1 cellular context compared by ENCODE assay signal in the genomic region with DNA sequence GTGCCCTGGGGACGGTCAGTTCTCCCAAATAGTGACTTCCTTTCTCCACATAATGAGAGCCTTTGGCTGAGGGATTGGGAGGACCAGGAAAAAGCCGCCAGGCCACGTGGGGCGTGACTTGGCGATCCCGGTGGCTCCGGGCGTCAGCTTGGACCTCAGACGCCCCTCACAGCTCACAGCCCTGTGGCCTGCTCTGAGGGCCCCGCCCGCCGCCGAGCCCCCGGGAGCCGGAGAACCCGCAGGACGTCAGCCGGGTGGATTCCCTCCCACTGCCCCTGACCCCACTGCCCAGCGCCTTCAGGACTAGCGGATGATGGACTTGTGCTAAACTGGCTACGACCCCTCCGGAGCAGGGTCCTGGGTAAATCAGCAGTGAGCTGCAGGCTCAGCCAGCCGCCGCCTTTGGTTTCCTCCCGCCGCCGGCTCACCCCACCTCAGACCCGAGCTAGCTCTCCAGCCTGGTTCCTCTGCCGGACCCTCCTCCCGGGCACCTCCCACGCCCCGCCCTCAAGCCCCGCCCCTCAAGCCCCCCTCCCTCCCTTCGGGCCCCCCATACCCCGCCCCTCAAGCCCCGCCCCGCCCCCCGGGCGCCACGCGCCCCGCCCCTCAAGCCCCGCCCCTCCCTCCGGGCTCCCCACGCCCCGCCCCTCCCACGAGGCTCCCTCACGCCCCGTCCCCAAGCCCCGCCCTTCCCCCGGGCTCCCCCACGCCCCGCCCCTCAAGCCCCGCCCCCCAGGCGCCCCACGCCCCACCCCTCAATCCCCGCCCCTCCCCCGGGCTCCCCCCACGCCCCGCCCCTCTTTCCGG.
TF ChIP-seq lines count a peak whose summit lies in the region.

No MANE protein-coding gene starts in this region.

TF ChIP-seq in HEK293, 187 proteins besides CTCF, POLR2A, EP300 and RAD21 (continued from another document):
- TF ChIP-seq, protein P1, sequence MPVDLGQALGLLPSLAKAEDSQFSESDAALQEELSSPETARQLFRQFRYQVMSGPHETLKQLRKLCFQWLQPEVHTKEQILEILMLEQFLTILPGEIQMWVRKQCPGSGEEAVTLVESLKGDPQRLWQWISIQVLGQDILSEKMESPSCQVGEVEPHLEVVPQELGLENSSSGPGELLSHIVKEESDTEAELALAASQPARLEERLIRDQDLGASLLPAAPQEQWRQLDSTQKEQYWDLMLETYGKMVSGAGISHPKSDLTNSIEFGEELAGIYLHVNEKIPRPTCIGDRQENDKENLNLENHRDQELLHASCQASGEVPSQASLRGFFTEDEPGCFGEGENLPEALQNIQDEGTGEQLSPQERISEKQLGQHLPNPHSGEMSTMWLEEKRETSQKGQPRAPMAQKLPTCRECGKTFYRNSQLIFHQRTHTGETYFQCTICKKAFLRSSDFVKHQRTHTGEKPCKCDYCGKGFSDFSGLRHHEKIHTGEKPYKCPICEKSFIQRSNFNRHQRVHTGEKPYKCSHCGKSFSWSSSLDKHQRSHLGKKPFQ (tag by site-specific recombination; IDR thresholded peaks at IDR 0.05), result no peak
- TF ChIP-seq ZNF791 (tag by site-specific recombination; IDR thresholded peaks at IDR 0.05) (no peak), ZNF335 (tag by site-specific recombination; conservative IDR thresholded peaks at IDR 0.05) (0 out of 2 replicates have a peak, but pooled peaks have one; percentile 29), ZNF548 (tag by site-specific recombination; IDR thresholded peaks at IDR 0.05) (no peak), KLF17 (tag by site-specific recombination; IDR thresholded peaks at IDR 0.05) (0 out of 2 replicates have a peak, but pooled peaks have one; percentile 29), ZNF48 (tag by site-specific recombination; IDR thresholded peaks at IDR 0.05) (no peak), PRDM10 (tag by site-specific recombination; IDR thresholded peaks at IDR 0.05) (0 out of 2 replicates have a peak, but pooled peaks have one; percentile 37)
